Comparison of ENCODE assay signal across 7 cellular contexts in genomic region chr22:30302810-30303138, GRCh38. TPM values are rescaled to one million over a fixed set of nuclear protein-coding genes. Genes with fewer than 3 reads are reported as not detected.
DNase-seq lines count a peak whose midpoint lies in the region; TF ChIP-seq lines count a peak whose summit lies in the region.
"Had no signal": no experiment of that assay in that cellular context is flagged by ENCODE, and none has a peak within 500 bp of the region (broad histone marks: within the 10 kb centered on the region; RNA-seq: fewer than 3 reads in every experiment).

No MANE protein-coding gene starts in this region.

- no peaks in the 10 kb centered on the region for H3K9me3 ChIP-seq in adrenal gland (replicated peaks in 1 of 3)
- H3K9me3 ChIP-seq in parathyroid adenoma (ENCODE audit: control insufficient read depth, low read length) = no peaks in the 10 kb centered on the region

- H3K9ac ChIP-seq in parathyroid adenoma = no peak overlapping the region

- no peak for TF ChIP-seq POLR2A in adrenal gland (IDR thresholded peaks at IDR 0.05)

- H3K27me3 Mint-ChIP-seq in HFFc6 (ENCODE audit: insufficient read depth) (peaks cover 1% of the 10 kb centered on the region; the same call in 1 of the 2 replicates), endothelial cell (ENCODE audit: unreplicated experiment) (peaks cover 8% of the 10 kb centered on the region)

- H3K27ac ChIP-seq in adrenal gland (peak overlapping the region in 4 of 5 donors; percentile 32 to 89 (median 67)), parathyroid adenoma (peak overlapping the region; percentile 76)

- DNase-seq in HFFc6 (no peak), adrenal gland (no peak), endothelial cell (ENCODE audit: low spot score) (no peak), HCEC 1CT (no peak), COLO668 (lab: John Stamatoyannopoulos, UW; ENCODE audit: unreplicated experiment) (no peak)
- DNase-seq: NCI-H1417 had no signal

- H2AFZ ChIP-seq in parathyroid adenoma = no peak overlapping the region

- H3K9me3 Mint-ChIP-seq in HFFc6 (no peaks in the 10 kb centered on the region), endothelial cell (ENCODE audit: unreplicated experiment) (no peaks in the 10 kb centered on the region)

- H3K27ac Mint-ChIP-seq in HFFc6 (peak overlapping the region; percentile 69), endothelial cell (ENCODE audit: unreplicated experiment) (no peak overlapping the region)

- H3K4me1 Mint-ChIP-seq in HFFc6 (ENCODE audit: low read depth) (peaks cover 51% of the 10 kb centered on the region), endothelial cell (ENCODE audit: unreplicated experiment) (peaks cover 38% of the 10 kb centered on the region)

- peaks cover 0 to 37% of the 10 kb centered on the region in 2 donors for H3K36me3 ChIP-seq in adrenal gland (replicated peaks in 1 of 2)
- no peaks in the 10 kb centered on the region for H3K36me3 ChIP-seq in parathyroid adenoma (ENCODE audit: control insufficient read depth, insufficient read depth, low read length)

- TF ChIP-seq CTCF in HFFc6 (IDR thresholded peaks at IDR 0.05) (no peak), adrenal gland (IDR thresholded peaks at IDR 0.05) (no peak), parathyroid adenoma (IDR thresholded peaks at IDR 0.05) (no peak), endothelial cell (IDR thresholded peaks at IDR 0.05; ENCODE audit: unreplicated experiment) (no peak)

- H3K4me1 ChIP-seq in adrenal gland (replicated peaks in 1 of 2) (peaks cover 32 to 72% of the 10 kb centered on the region in 2 donors), parathyroid adenoma (peaks cover 55% of the 10 kb centered on the region)

- no peaks in the 10 kb centered on the region; the same call in 1 of the 2 replicates for H3K36me3 Mint-ChIP-seq in HFFc6 (ENCODE audit: low read depth)
- H3K36me3 Mint-ChIP-seq in endothelial cell (ENCODE audit: low read depth, unreplicated experiment) = peaks cover 5% of the 10 kb centered on the region

- no peak overlapping the region for H3K4me2 ChIP-seq in parathyroid adenoma (ENCODE audit: low read length)

- H3K4me3 Mint-ChIP-seq in HFFc6 (no peak overlapping the region), endothelial cell (ENCODE audit: unreplicated experiment) (no peak overlapping the region)

- peaks cover 21% of the 10 kb centered on the region for H3K79me2 ChIP-seq in parathyroid adenoma

- H3K27me3 ChIP-seq in adrenal gland = no peaks in the 10 kb centered on the region
- no peaks in the 10 kb centered on the region for H3K27me3 ChIP-seq in parathyroid adenoma (ENCODE audit: control insufficient read depth, insufficient read depth, low read length)

- H3K4me3 ChIP-seq in adrenal gland = no peak overlapping the region
- H3K4me3 ChIP-seq in parathyroid adenoma (ENCODE audit: low read depth, low read length) = no peak overlapping the region

- 64 to 78% (median 75%) methylated on average over 4 to 5 of the region's 5 CpGs for WGBS in adrenal gland, 4 donors

- intact Hi-C loops in adrenal gland (cut with DNase I) = no loop called here

RNA-seq across cellular contexts. Expression of gene CASTOR1, which starts 13.5 kb away (rescaled TPM):
- 1 to 10 TPM; 4.5 to 8.1 (median 5.7) TPM for total RNA-seq in HFFc6 (2021; fragmentation: NEBNext Ultra II Directional; extraction: Animal tissue kit (Norgen Biotek cat#: 25700))
- 10 to 100 TPM in 5 of 8 donors, 1 to 10 TPM in 3; 5.5 to 20.1 (median 13.8) TPM for total RNA-seq in adrenal gland
- 10 to 100 TPM in 2 of 3 donors, 1 to 10 TPM in 1; 2.4 to 18.3 (median 15.1) TPM for polyA plus RNA-seq in adrenal gland
- total RNA-seq in endothelial cell (ENCODE audit: unreplicated experiment) = 17.2 TPM

RNA-seq across cellular contexts. Expression of gene TBC1D10A, which starts 24.0 kb away (rescaled TPM):
- 10 to 100 TPM; 15.6 to 20.6 (median 16.7) TPM for total RNA-seq in HFFc6 (2021; fragmentation: NEBNext Ultra II Directional; extraction: Animal tissue kit (Norgen Biotek cat#: 25700))
- 10 to 100 TPM; 22.0 to 55.0 (median 31.8) TPM for total RNA-seq in adrenal gland
- 10 to 100 TPM; 11.7 to 23.2 (median 14.2) TPM for polyA plus RNA-seq in adrenal gland
- 7.9 TPM for total RNA-seq in endothelial cell (ENCODE audit: unreplicated experiment)

RNA-seq across cellular contexts. Expression of gene OSM, which starts 36.1 kb away (rescaled TPM):
- not detected for total RNA-seq in HFFc6 (2021; fragmentation: NEBNext Ultra II Directional; extraction: Animal tissue kit (Norgen Biotek cat#: 25700))
- total RNA-seq in adrenal gland = 1 to 10 TPM in 6 of 8 donors, under 1 TPM in 2; 0.85 to 8.1 (median 1.9) TPM
- polyA plus RNA-seq in adrenal gland = 1 to 10 TPM in 1 of 3 donors, under 1 TPM in 2; 0.44 to 1.6 (median 0.56) TPM
- not detected for total RNA-seq in endothelial cell (ENCODE audit: unreplicated experiment)

RNA-seq across cellular contexts. Expression of gene SF3A1, which starts 53.9 kb away (rescaled TPM):
- total RNA-seq in HFFc6 (2021; fragmentation: NEBNext Ultra II Directional; extraction: Animal tissue kit (Norgen Biotek cat#: 25700)) = 100 to 1,000 TPM; 166 to 197 (median 181) TPM
- total RNA-seq in adrenal gland (100 to 1,000 TPM in 6 of 8 donors, 10 to 100 TPM in 2; 38.0 to 212 (median 157) TPM), endothelial cell (ENCODE audit: unreplicated experiment) (139 TPM)
- 10 to 100 TPM; 15.7 to 69.6 (median 24.1) TPM for polyA plus RNA-seq in adrenal gland

RNA-seq across cellular contexts. Expression of gene CCDC157, which starts 54.0 kb away (rescaled TPM):
- total RNA-seq in HFFc6 (2021; fragmentation: NEBNext Ultra II Directional; extraction: Animal tissue kit (Norgen Biotek cat#: 25700)) = 1 to 10 TPM; 1.4 to 1.6 (median 1.5) TPM
- total RNA-seq in adrenal gland (1 to 10 TPM in 7 of 8 donors, under 1 TPM in 1; 0.48 to 9.9 (median 2.8) TPM), endothelial cell (ENCODE audit: unreplicated experiment) (3.3 TPM)
- polyA plus RNA-seq in adrenal gland = 1 to 10 TPM in 2 of 3 donors, under 1 TPM in 1; 0.75 to 5.3 (median 3.7) TPM
